Comparison of ENCODE assay signal across 8 cellular contexts in genomic region chr2:152025678-152026287, GRCh38.
A peak's percentile ranks its signal among the peaks of the same experiment; 100 is the strongest.
DNase-seq lines count a peak whose midpoint lies in the region; ATAC-seq and TF ChIP-seq lines count a peak whose summit lies in the region.

No MANE protein-coding gene starts in this region.

- H3K4me3 ChIP-seq in NB4 (ENCODE audit: low read depth, low read length) = peak overlapping the region; percentile 29

- peaks cover 3% of the 10 kb centered on the region for H3K27me3 Mint-ChIP-seq in progenitor cell of endocrine pancreas

- H3K36me3 Mint-ChIP-seq in activated naive CD4-positive, alpha-beta T cell treated with anti-CD3 and anti-CD28 coated beads, Interleukin-2, amount 50 U/mL, for 72 hours = no peaks in the 10 kb centered on the region
- no peaks in the 10 kb centered on the region for H3K36me3 Mint-ChIP-seq in progenitor cell of endocrine pancreas (ENCODE audit: insufficient read depth)

- no peak for TF ChIP-seq POLR2A in NB4 (IDR thresholded peaks at IDR 0.05; ENCODE audit: extremely low read depth, insufficient read length)

- peak overlapping the region; percentile 56 for H3K4me3 Mint-ChIP-seq in progenitor cell of endocrine pancreas (ENCODE audit: low read depth)

- no peaks in the 10 kb centered on the region for H3K9me3 Mint-ChIP-seq in activated naive CD4-positive, alpha-beta T cell treated with anti-CD3 and anti-CD28 coated beads, Interleukin-2, amount 50 U/mL, for 72 hours
- no peaks in the 10 kb centered on the region for H3K9me3 Mint-ChIP-seq in progenitor cell of endocrine pancreas (ENCODE audit: low read depth)

- H3K27ac Mint-ChIP-seq in activated naive CD4-positive, alpha-beta T cell treated with anti-CD3 and anti-CD28 coated beads, Interleukin-2, amount 50 U/mL, for 72 hours = peak overlapping the region in 1 of 2 donors; percentile 67
- peak overlapping the region; percentile 17 for H3K27ac Mint-ChIP-seq in progenitor cell of endocrine pancreas

- DNase-seq in NB4 (ENCODE audit: low read depth) = peak; percentile 87
- DNase-seq in SKM-1 (lab: John Stamatoyannopoulos, UW; ENCODE audit: unreplicated experiment) = peak; percentile 61
- DNase-seq in activated naive CD4-positive, alpha-beta T cell treated with anti-CD3 and anti-CD28 coated beads, Interleukin-2, amount 50 U/mL, for 72 hours (ENCODE audit: low spot score in 2 of 2) = peak; percentile 69 to 84
- DNase-seq in Right ventricle myocardium superior = peak; percentile 91
- peak; percentile 69 for DNase-seq in progenitor cell of endocrine pancreas (ENCODE audit: low spot score, unreplicated experiment)
- DNase-seq in ureter (ENCODE audit: low spot score) = peak; percentile 75

- intact Hi-C loops in Right ventricle myocardium superior (cut with DNase I) = loop anchor here (10.0 kb wide), 1 partner anchor 411 kb away; no protein-coding TSS in a partner anchor

- peak; percentile 70 for ATAC-seq in HG02610 (IDR thresholded peaks at IDR 0.05; ENCODE audit: unreplicated experiment)
- ATAC-seq in activated naive CD4-positive, alpha-beta T cell treated with anti-CD3 and anti-CD28 coated beads, Interleukin-2, amount 50 U/mL, for 72 hours = peak; percentile 98
- ATAC-seq in Right ventricle myocardium superior (ENCODE audit: poor library complexity) = peak; percentile 97

- TF ChIP-seq CTCF in GM12801 (IDR thresholded peaks at IDR 0.05; ENCODE audit: extremely low read depth, insufficient read length) (peak; percentile 1), NB4 (IDR thresholded peaks at IDR 0.05; ENCODE audit: low read depth, low read length) (peak; percentile 96), progenitor cell of endocrine pancreas (IDR thresholded peaks at IDR 0.05; ENCODE audit: unreplicated experiment) (peak; percentile 99)

- no peaks in the 10 kb centered on the region for H3K4me1 Mint-ChIP-seq in progenitor cell of endocrine pancreas (ENCODE audit: low read depth)

Comparison
In these comparisons a context has a peak if more than half of its experiments do, and no peak if none do; other contexts are left out.
1. Peak in every context shown above with its lines: DNase-seq, ATAC-seq and H3K4me3 ChIP-seq.
2. CTCF ChIP-seq: peak in every context shown above with its lines; median percentile 99 in progenitor cell of endocrine pancreas; 96 in NB4; 1 in GM12801.